7 cellular contexts compared by ENCODE assay signal in the genomic region with DNA sequence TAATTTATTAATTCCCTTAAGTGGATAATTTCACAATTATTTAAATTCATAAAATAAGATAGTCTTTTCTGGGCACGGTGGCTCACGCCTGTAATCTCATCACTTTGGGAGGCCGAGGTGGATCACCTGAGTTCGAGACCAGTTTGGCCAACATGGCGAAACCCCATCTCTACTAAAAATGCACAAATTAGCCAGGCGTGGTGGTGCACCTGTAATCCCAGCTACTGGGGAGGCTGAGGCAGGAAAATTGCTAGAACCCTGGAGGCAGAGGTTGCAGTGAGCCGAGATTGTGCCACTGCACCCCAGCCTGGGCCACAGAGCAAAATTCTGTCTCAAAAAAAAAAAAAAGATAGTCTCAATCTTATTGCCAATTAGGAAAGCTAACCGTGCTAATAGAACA. TPM values are rescaled to one million over a fixed set of nuclear protein-coding genes. Genes with fewer than 3 reads are reported as not detected.
A peak's percentile ranks its signal among the peaks of the same experiment; 100 is the strongest.
DNase-seq lines count a peak whose midpoint lies in the region; ATAC-seq, FAIRE-seq and TF ChIP-seq lines count a peak whose summit lies in the region.
"Not testable (repeated sequence)": the region's sequence is repeated elsewhere in the genome, so short reads cannot be mapped to it uniquely, and the experiment has no call there.

No MANE protein-coding gene starts in this region.

- H3K9me3 Mint-ChIP-seq in progenitor cell of endocrine pancreas (ENCODE audit: low read depth): not testable (repeated sequence)

- not testable (repeated sequence) for H3K27me3 ChIP-seq in A673 (replicated peaks; ENCODE audit: insufficient read depth, low read depth, low read length, poor library complexity); DND-41 (ENCODE audit: insufficient read depth, low read length, poor library complexity); Loucy (ENCODE audit: insufficient read depth, low read length, poor library complexity, severe bottlenecking); K562 (ENCODE audit: control insufficient read depth in 2 of 2, insufficient read depth in 2 of 2, low read length in 2 of 2); HepG2 (ENCODE audit: control insufficient read depth in 1 of 2, insufficient read depth in 2 of 2, low read length in 2 of 2)

- H3K4me1 Mint-ChIP-seq in progenitor cell of endocrine pancreas (ENCODE audit: low read depth): peaks cover 28% of the 10 kb centered on the region

- H3K27ac ChIP-seq in A673 (ENCODE audit: low read depth, low read length, poor library complexity, severe bottlenecking) (peak overlapping the region; percentile 91), DND-41 (ENCODE audit: low read length) (peak overlapping the region; percentile 96), SK-N-MC (peak overlapping the region; percentile 99), K562 (ENCODE audit: extremely low read depth, low read depth, low read length) (peak overlapping the region; percentile 95), HepG2 (ENCODE audit: extremely low read length, insufficient read depth, low read length) (peak overlapping the region; percentile 93)

- WGBS in K562 (ENCODE audit: insufficient coverage, low coverage, missing lambda C conversion rate): 33% methylated on average over 8 of the region's 8 CpGs
- WGBS in HepG2 (ENCODE audit: low lambda C conversion rate): 94% methylated on average over 8 of the region's 8 CpGs

- not testable (repeated sequence) for ATAC-seq in DND-41 (ENCODE audit: insufficient read depth, low read depth); K562; HepG2

- H3K79me2 ChIP-seq in DND-41 (ENCODE audit: insufficient read depth, low read length) (peaks cover 12% of the 10 kb centered on the region), K562 (ENCODE audit: control insufficient read depth, insufficient read depth, low read length) (peaks cover 98% of the 10 kb centered on the region), HepG2 (ENCODE audit: insufficient read depth, low read length) (peaks cover 12% of the 10 kb centered on the region)
- not testable (repeated sequence) for H3K79me2 ChIP-seq in Loucy (ENCODE audit: insufficient read depth, low read length)

- H3K9me3 ChIP-seq in A673 (ENCODE audit: low read depth, low read length, poor library complexity, severe bottlenecking); DND-41 (ENCODE audit: insufficient read depth, low read length, severe bottlenecking); Loucy (ENCODE audit: insufficient read depth, low read depth, low read length); SK-N-MC (ENCODE audit: low read depth, low read length); K562 (replicated peaks; ENCODE audit: control insufficient read depth, insufficient read depth, low read depth, low read length); HepG2 (ENCODE audit: low read length): not testable (repeated sequence)

- peaks cover 16% of the 10 kb centered on the region for H3K4me1 ChIP-seq in A673 (ENCODE audit: insufficient read depth, low read length, poor library complexity, severe bottlenecking)
- H3K4me1 ChIP-seq in DND-41 (ENCODE audit: insufficient read depth, low read length): peaks cover 42% of the 10 kb centered on the region
- peaks cover 27% of the 10 kb centered on the region for H3K4me1 ChIP-seq in Loucy (ENCODE audit: insufficient read depth, low read length, poor library complexity, severe bottlenecking)
- not testable (repeated sequence) for H3K4me1 ChIP-seq in K562 (replicated peaks in 1 of 2; ENCODE audit: control insufficient read depth in 2 of 2, insufficient read depth in 2 of 2, low read length in 2 of 2)
- peaks cover 46% of the 10 kb centered on the region for H3K4me1 ChIP-seq in HepG2 (ENCODE audit: insufficient read depth, low read length)

- BruUV-seq in A673 (replicated peaks; lab: Mats Ljungman, UMichigan); K562 (replicated peaks; lab: Mats Ljungman, UMichigan); HepG2 (replicated peaks; lab: Mats Ljungman, UMichigan): not testable (repeated sequence)

- not testable (repeated sequence) for H3K4me3 Mint-ChIP-seq in progenitor cell of endocrine pancreas (ENCODE audit: low read depth)

- not testable (repeated sequence) for DNase-seq in A673 (ENCODE audit: low spot score); DND-41; SK-N-MC (ENCODE audit: low read depth, low spot score); K562 (ENCODE audit: extremely low read depth in 1 of 4, low spot score in 3 of 4); HepG2 (ENCODE audit: low spot score); progenitor cell of endocrine pancreas (ENCODE audit: low spot score, unreplicated experiment)

- not testable (repeated sequence) for FAIRE-seq in K562 (lab: Jason Lieb, UNC); HepG2 (lab: Jason Lieb, UNC)

- not testable (repeated sequence) for H3K27me3 Mint-ChIP-seq in progenitor cell of endocrine pancreas

- not testable (repeated sequence) for H3K4me3 ChIP-seq in A673 (ENCODE audit: low read depth, low read length, poor library complexity, severe bottlenecking); DND-41 (ENCODE audit: low read depth in 1 of 2, low read length in 2 of 2); Loucy (ENCODE audit: low read length, poor library complexity, severe bottlenecking); SK-N-MC; HepG2 (replicated peaks in 1 of 3; ENCODE audit: insufficient read depth in 1 of 3, low read depth in 2 of 3, low read length in 3 of 3)
- H3K4me3 ChIP-seq in K562: peak overlapping the region; percentile 72

- H3K36me3 Mint-ChIP-seq in progenitor cell of endocrine pancreas (ENCODE audit: insufficient read depth): not testable (repeated sequence)

- TF ChIP-seq EP300 in K562 (IDR thresholded peaks at IDR 0.05; ENCODE audit: low read length); HepG2 (IDR thresholded peaks at IDR 0.05; ENCODE audit: low read depth in 2 of 2, low read length in 2 of 2); HepG2 (CRISPR knock-in tag; IDR thresholded peaks at IDR 0.05; ENCODE audit: borderline replicate concordance): not testable (repeated sequence)

- H3K36me3 ChIP-seq in A673 (ENCODE audit: insufficient read depth, low read length, poor library complexity, severe bottlenecking); DND-41 (ENCODE audit: insufficient read depth, low read length); Loucy (ENCODE audit: insufficient read depth, low read length); SK-N-MC (ENCODE audit: insufficient read depth, low read length); HepG2 (replicated peaks in 1 of 2; ENCODE audit: control insufficient read depth in 1 of 2, insufficient read depth in 2 of 2, low read length in 2 of 2): not testable (repeated sequence)
- peaks cover 34% of the 10 kb centered on the region for H3K36me3 ChIP-seq in K562 (ENCODE audit: control insufficient read depth, insufficient read depth, low read length)

- H3K27ac Mint-ChIP-seq in progenitor cell of endocrine pancreas: peak overlapping the region; percentile 67

- H3K9me1 ChIP-seq in K562 (ENCODE audit: control insufficient read depth, insufficient read depth, low read length): not testable (repeated sequence)

- H3K9ac ChIP-seq in DND-41 (ENCODE audit: low read depth, low read length); SK-N-MC (ENCODE audit: insufficient read length): not testable (repeated sequence)
- peak overlapping the region; percentile 100 for H3K9ac ChIP-seq in Loucy (ENCODE audit: low read depth, low read length, poor library complexity, severe bottlenecking)
- H3K9ac ChIP-seq in K562 (ENCODE audit: insufficient read depth in 1 of 2, low read depth in 2 of 2, low read length in 2 of 2): peak overlapping the region; percentile 23 to 96; a peak in 3 of 4 replicates
- H3K9ac ChIP-seq in HepG2 (ENCODE audit: insufficient read depth, low read depth, low read length): 0 out of 2 replicates have a peak overlapping the region, but pooled peaks have one; percentile 92

- POLR2A ChIA-PET in A673 (lab: Charles Lee; ENCODE audit: low non-redundant PET): not testable (repeated sequence)
- POLR2A ChIA-PET in K562 (lab: Yijun Ruan, JAX) (interaction anchor here (0.7 to 3.2 kb wide), 6 partner anchors 8 to 96 kb away, joined by 3 to 14 read pairs (median 4); a partner anchor contains a TSS), HepG2 (lab: Yijun Ruan, JAX) (interaction anchor here (1.7 to 2.9 kb wide), 2 partner anchors 16 to 37 kb away, joined by 6 to 35 read pairs; a partner anchor contains a TSS)

- in situ Hi-C loops in K562 (cut with MboI): loop anchor here (5.0 to 10.0 kb wide), 3 partner anchors 77 to 1715 kb away; a partner anchor contains a TSS
- in situ Hi-C loops in HepG2 (cut with HindIII; ENCODE audit: extremely low pct_ligation_motif_present, low pct_unique_long_range_greater_than_20kb): loop anchor here (5.0 kb wide), 2 partner anchors 37 to 77 kb away; a partner anchor contains a TSS

- H3K9me2 ChIP-seq in Loucy (replicated peaks; ENCODE audit: low read depth, low read length): not testable (repeated sequence)

- not testable (repeated sequence) for H3K4me2 ChIP-seq in DND-41 (ENCODE audit: insufficient read depth, low read length)
- H3K4me2 ChIP-seq in Loucy (ENCODE audit: low read depth, low read length, poor library complexity, severe bottlenecking) (peak overlapping the region; percentile 87), K562 (ENCODE audit: insufficient read depth, low read length) (peak overlapping the region; percentile 93), HepG2 (ENCODE audit: low read depth, low read length) (peak overlapping the region; percentile 82)

- not testable (repeated sequence) for TF ChIP-seq CTCF in A673 (conservative IDR thresholded peaks at IDR 0.05; ENCODE audit: low read depth, low read length); DND-41 (IDR thresholded peaks at IDR 0.05; ENCODE audit: borderline replicate concordance, extremely low read depth, low read length, poor library complexity, severe bottlenecking); Loucy (conservative IDR thresholded peaks at IDR 0.05; ENCODE audit: low read length); K562 (IDR thresholded peaks at IDR 0.05 in 2 of 3, conservative IDR thresholded peaks at IDR 0.05 in 1 of 3; ENCODE audit: insufficient read depth in 2 of 3, low read depth in 1 of 3, low read length in 3 of 3); HepG2 (CRISPR knock-in tag; IDR thresholded peaks at IDR 0.05); progenitor cell of endocrine pancreas (IDR thresholded peaks at IDR 0.05; ENCODE audit: unreplicated experiment)

- not testable (repeated sequence) for H2AFZ ChIP-seq in DND-41 (ENCODE audit: low read depth, low read length); K562 (ENCODE audit: low read depth, low read length); HepG2 (ENCODE audit: low read length)
- H2AFZ ChIP-seq in Loucy (ENCODE audit: low read length): 0 out of 2 replicates have a peak overlapping the region, but pooled peaks have one; percentile 37

- CTCF ChIA-PET in A673 (lab: Charles Lee); K562 (lab: Yijun Ruan, JAX; ENCODE audit: low intra/inter-chr PET ratio); HepG2 (lab: Yijun Ruan, JAX; ENCODE audit: low intra/inter-chr PET ratio, low total read pairs): not testable (repeated sequence)

- TF ChIP-seq POLR2A in K562 (conservative IDR thresholded peaks at IDR 0.05); HepG2 (IDR thresholded peaks at IDR 0.05; ENCODE audit: insufficient read depth in 1 of 2, low read depth in 2 of 2, low read length in 2 of 2): not testable (repeated sequence)

- TF ChIP-seq RAD21 in K562 (CRISPR knock-in tag; conservative IDR thresholded peaks at IDR 0.05 in 1 of 2, IDR thresholded peaks at IDR 0.05 in 1 of 2); HepG2 (CRISPR knock-in tag; IDR thresholded peaks at IDR 0.05): not testable (repeated sequence)

- H4K20me1 ChIP-seq in DND-41 (ENCODE audit: insufficient read depth, low read length): peaks cover 11% of the 10 kb centered on the region
- not testable (repeated sequence) for H4K20me1 ChIP-seq in Loucy (ENCODE audit: insufficient read depth, low read length, poor library complexity, severe bottlenecking)
- peaks cover 11% of the 10 kb centered on the region for H4K20me1 ChIP-seq in K562 (replicated peaks; ENCODE audit: control insufficient read depth, insufficient read depth, low read length)
- H4K20me1 ChIP-seq in HepG2 (ENCODE audit: insufficient read depth, low read length): peaks cover 11% of the 10 kb centered on the region

- H3F3A ChIP-seq in Loucy (ENCODE audit: low read depth): peaks cover 29% of the 10 kb centered on the region

- intact Hi-C loops in A673 (cut with micrococcal nuclease; ENCODE audit: unreplicated experiment): loop anchor here (5.0 kb wide), 2 partner anchors 37 to 77 kb away; a partner anchor contains a TSS
- intact Hi-C loops in K562 (cut with micrococcal nuclease): loop anchor here (5.0 to 10.0 kb wide), 2 partner anchors 1717 to 1775 kb away; a partner anchor contains a TSS
- intact Hi-C loops in HepG2 (cut with micrococcal nuclease; ENCODE audit: unreplicated experiment): loop anchor here (5.0 kb wide), 1 partner anchor 1717 kb away; a partner anchor contains a TSS

RNA-seq across cellular contexts. Expression of gene HFE, which starts 32.9 kb away (rescaled TPM):
- total RNA-seq in A673 (2021) (7.8 and 11.5 TPM in 2 replicates), K562 (2014; rRNA removed) (0.14 and 0.73 TPM in 2 replicates), K562 (2014; rRNA removed; fragmentation: Illumina TruSeq; extraction: Trizol) (0.76 and 1.1 TPM in 2 replicates), K562 (2015; rRNA removed; fragmentation: Illumina TruSeq; extraction: Trizol) (1.2 and 1.3 TPM in 2 replicates), K562 (2021) (0.58 and 0.98 TPM in 2 replicates), HepG2 (2016; rRNA removed; fragmentation: Illumina TruSeq; extraction: Trizol) (1.9 and 3.7 TPM in 2 replicates), progenitor cell of endocrine pancreas (1.1 and 1.8 TPM in 2 replicates)
- 2.3 and 3.3 TPM in 2 replicates for total RNA-seq in K562 (2011; cell fraction: chromatin; rRNA removed; ENCODE audit: low replicate concordance)
- 1.3 and 2.2 TPM in 2 replicates for total RNA-seq in K562 (2011; cell fraction: nucleolus; rRNA removed)
- total RNA-seq in K562 (2011; cell fraction: nucleoplasm; rRNA removed): 2.1 and 3.3 TPM in 2 replicates
- polyA plus RNA-seq in K562 (2011; rRNA removed) (0.54 and 1.1 TPM in 2 replicates), K562 (2014; fragmentation: Illumina TruSeq; extraction: Trizol) (0.78 and 0.89 TPM in 2 replicates), K562 (2014; fragmentation: Nextera tagmentation; extraction: Ambion mirVana) (under 1 TPM; 0.17 to 0.31 TPM), K562 (2014; rRNA removed) (0.84 and 1.2 TPM in 2 replicates), HepG2 (2011; rRNA removed) (5.7 and 6.3 TPM in 2 replicates)
- 0.66 and 0.88 TPM in 2 replicates for polyA plus RNA-seq in K562 (2011; cell fraction: cytosol; rRNA removed)
- 0.65 and 0.95 TPM in 2 replicates for polyA plus RNA-seq in K562 (2011; cell fraction: nucleus; rRNA removed)
- 1.8 and 2.4 TPM in 2 replicates for polyA plus RNA-seq in K562 (2012)
- 1.3 and 1.7 TPM in 2 replicates for polyA minus RNA-seq in K562 (2011; rRNA and poly(A)+ RNA removed)
- polyA minus RNA-seq in K562 (2011; cell fraction: cytosol; rRNA and poly(A)+ RNA removed): 0.95 TPM in 1 of 2 replicates, not detected in the other
- polyA minus RNA-seq in K562 (2011; cell fraction: nucleus; rRNA and poly(A)+ RNA removed): 0.44 and 0.94 TPM in 2 replicates
- 0.18 and 0.51 TPM in 2 replicates for total RNA-seq in HepG2 (2016; cell fraction: cytosol; rRNA removed; fragmentation: Illumina TruSeq; extraction: Trizol; ENCODE audit: low read depth)
- 1.9 and 4.9 TPM in 2 replicates for total RNA-seq in HepG2 (2016; cell fraction: insoluble cytoplasmic fraction; rRNA removed; fragmentation: Illumina TruSeq; extraction: Trizol)
- total RNA-seq in HepG2 (2016; cell fraction: membrane; rRNA removed; fragmentation: Illumina TruSeq; extraction: Trizol): 0.41 and 0.49 TPM in 2 replicates
- 3.5 and 4.2 TPM in 2 replicates for total RNA-seq in HepG2 (2016; cell fraction: nucleus; rRNA removed; fragmentation: Illumina TruSeq; extraction: Trizol)
- polyA plus RNA-seq in HepG2 (2011; cell fraction: cytosol; rRNA removed): 5.3 and 5.8 TPM in 2 replicates
- 3.7 and 5.3 TPM in 2 replicates for polyA plus RNA-seq in HepG2 (2011; cell fraction: nucleus; rRNA removed)
- 2.4 and 3.5 TPM in 2 replicates for polyA plus RNA-seq in HepG2 (2012)
- 0.24 and 0.26 TPM in 2 replicates for polyA plus RNA-seq in HepG2 (2016; cell fraction: cytosol; fragmentation: Illumina TruSeq; extraction: Trizol; ENCODE audit: low read depth)
- polyA plus RNA-seq in HepG2 (2016; cell fraction: insoluble cytoplasmic fraction; fragmentation: Illumina TruSeq; extraction: Trizol; ENCODE audit: low read depth): 1.4 and 2.1 TPM in 2 replicates
- 0.29 and 0.86 TPM in 2 replicates for polyA plus RNA-seq in HepG2 (2016; cell fraction: membrane; fragmentation: Illumina TruSeq; extraction: Trizol; ENCODE audit: low read depth)
- polyA plus RNA-seq in HepG2 (2016; cell fraction: nucleus; fragmentation: Illumina TruSeq; extraction: Trizol; ENCODE audit: insufficient read depth, low read depth): 7.7 and 8.2 TPM in 2 replicates
- polyA minus RNA-seq in HepG2 (2011; rRNA and poly(A)+ RNA removed; ENCODE audit: low replicate concordance): 13.4 and 32.5 TPM in 2 replicates
- 2.2 and 5.5 TPM in 2 replicates for polyA minus RNA-seq in HepG2 (2011; cell fraction: cytosol; rRNA and poly(A)+ RNA removed)
- 3.3 and 4.0 TPM in 2 replicates for polyA minus RNA-seq in HepG2 (2011; cell fraction: nucleus; rRNA and poly(A)+ RNA removed)
